ENCODE assay signal across 22 cellular contexts in the genomic region with DNA sequence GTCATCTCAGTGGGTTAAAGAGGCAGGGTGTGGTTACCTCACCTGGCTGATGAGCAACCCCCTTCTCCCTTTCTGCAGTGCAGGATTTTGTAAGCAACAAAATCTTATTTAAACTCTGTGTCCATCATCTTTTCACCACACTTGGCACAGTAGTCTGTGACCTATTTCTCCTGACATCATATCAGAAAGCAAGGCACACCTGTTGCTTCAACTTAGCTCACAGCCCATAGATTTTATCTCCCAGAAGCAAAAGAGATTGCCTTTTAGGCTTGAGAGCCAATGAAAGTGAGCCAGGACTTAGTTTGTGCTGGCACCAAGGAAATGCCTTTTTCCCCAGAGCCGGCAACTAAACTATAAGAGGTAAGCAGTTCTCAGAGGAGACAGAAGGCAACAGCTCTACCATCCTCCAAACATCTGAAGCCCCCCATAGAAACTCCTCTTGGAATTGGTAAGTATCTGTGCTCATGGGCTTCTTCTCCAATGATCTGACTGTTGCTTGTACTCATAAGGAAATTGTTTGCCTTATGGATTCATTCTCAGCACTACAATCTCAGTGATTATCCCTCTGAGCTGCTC. TPM values are rescaled to one million over a fixed set of nuclear protein-coding genes. Genes with fewer than 3 reads are reported as not detected.
A peak's percentile ranks its signal among the peaks of the same experiment; 100 is the strongest.
DNase-seq lines count a peak whose midpoint lies in the region; ATAC-seq and TF ChIP-seq lines count a peak whose summit lies in the region.
"Had no signal": no experiment of that assay in that cellular context is flagged by ENCODE, and none has a peak within 500 bp of the region (broad histone marks: within the 10 kb centered on the region; RNA-seq: fewer than 3 reads in every experiment).

A gene with protein sequence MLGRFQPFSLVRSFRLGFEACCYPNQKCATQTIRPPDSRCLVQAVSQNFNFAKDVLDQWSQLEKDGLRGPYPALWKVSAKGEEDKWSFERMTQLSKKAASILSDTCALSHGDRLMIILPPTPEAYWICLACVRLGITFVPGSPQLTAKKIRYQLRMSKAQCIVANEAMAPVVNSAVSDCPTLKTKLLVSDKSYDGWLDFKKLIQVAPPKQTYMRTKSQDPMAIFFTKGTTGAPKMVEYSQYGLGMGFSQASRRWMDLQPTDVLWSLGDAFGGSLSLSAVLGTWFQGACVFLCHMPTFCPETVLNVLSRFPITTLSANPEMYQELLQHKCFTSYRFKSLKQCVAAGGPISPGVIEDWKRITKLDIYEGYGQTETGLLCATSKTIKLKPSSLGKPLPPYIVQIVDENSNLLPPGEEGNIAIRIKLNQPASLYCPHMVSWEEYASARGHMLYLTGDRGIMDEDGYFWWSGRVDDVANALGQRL (plus strand): TSS at position 383 of the 576 bp plus-strand sequence. CDS start 248 bp downstream, outside the sequence.

- H2AFZ ChIP-seq in neural progenitor cell (replicated peaks), result no peak within 1 kb of the TSS
- H2AFZ ChIP-seq in parathyroid adenoma, result no peak within 1 kb of the TSS

- H3K9me3 ChIP-seq in HEK293 (ENCODE audit: control insufficient read depth, insufficient read depth, low read depth, low read length), result no peaks in the 10 kb centered on the region
- H3K9me3 ChIP-seq in neural progenitor cell (ENCODE audit: low read depth), result no peaks in the 10 kb centered on the region
- H3K9me3 ChIP-seq in parathyroid adenoma (ENCODE audit: control insufficient read depth, low read length), result no peaks in the 10 kb centered on the region
- no peaks in the 10 kb centered on the region for H3K9me3 ChIP-seq in upper lobe of right lung

- H3K27me3 ChIP-seq in neural progenitor cell (no peaks in the 10 kb centered on the region), parathyroid adenoma (ENCODE audit: control insufficient read depth, insufficient read depth, low read length) (no peaks in the 10 kb centered on the region), upper lobe of right lung (no peaks in the 10 kb centered on the region)

- no peak for DNase-seq in neural progenitor cell (ENCODE audit: low spot score)
- no peak for DNase-seq in NCI-H510A treated with DMSO at 0.1 percent for 48 hours (lab: John Stamatoyannopoulos, UW)
- DNase-seq in upper lobe of right lung, result no peak
- DNase-seq in posterior vena cava (ENCODE audit: low spot score), result no peak
- DNase-seq in left cardiac atrium, result no peak
- DNase-seq: C1 segment of cervical spinal cord; CD4-positive, alpha-beta memory T cell; COR-L47; DMS153; EL; GDM1; GOT3; H7; HFFc6 had no signal

- no peak within 1 kb of the TSS for H3K9ac ChIP-seq in neural progenitor cell
- H3K9ac ChIP-seq in parathyroid adenoma, result no peak within 1 kb of the TSS

- POLR2A ChIA-PET in HEK293 (lab: Yijun Ruan, JAX), result no interaction called here

- H3K9me3 Mint-ChIP-seq in neural progenitor cell, result peaks cover 3% of the 10 kb centered on the region
- H3K9me3 Mint-ChIP-seq: HFFc6 had no signal

- peaks cover 23% of the 10 kb centered on the region for H3F3A ChIP-seq in neural progenitor cell (ENCODE audit: low read depth)

- H3K4me1 ChIP-seq in HEK293 (ENCODE audit: control insufficient read depth, insufficient read depth, low read length), result no peaks in the 10 kb centered on the region
- peaks cover 28% of the 10 kb centered on the region for H3K4me1 ChIP-seq in neural progenitor cell
- H3K4me1 ChIP-seq in parathyroid adenoma, result no peaks in the 10 kb centered on the region
- H3K4me1 ChIP-seq in urinary bladder (ENCODE audit: insufficient read depth), result no peaks in the 10 kb centered on the region
- no peaks in the 10 kb centered on the region for H3K4me1 ChIP-seq in upper lobe of right lung

- H3K27ac ChIP-seq in HEK293 (ENCODE audit: extremely low read depth, low read depth, low read length) (no peak within 1 kb of the TSS), neural progenitor cell (no peak within 1 kb of the TSS), parathyroid adenoma (no peak within 1 kb of the TSS), urinary bladder (ENCODE audit: low read depth) (peak within 1 kb of the TSS; percentile 15), upper lobe of right lung (no peak within 1 kb of the TSS)

- peak within 1 kb of the TSS; percentile 27 for H3K4me2 ChIP-seq in neural progenitor cell
- peak within 1 kb of the TSS; percentile 55 for H3K4me2 ChIP-seq in parathyroid adenoma (ENCODE audit: low read length)

- peaks cover 3% of the 10 kb centered on the region for H3K4me1 Mint-ChIP-seq in neural progenitor cell
- H3K4me1 Mint-ChIP-seq: CD4-positive, alpha-beta memory T cell had no signal

- H4K20me1 ChIP-seq in neural progenitor cell (ENCODE audit: low read depth), result no peaks in the 10 kb centered on the region

- H3K79me2 ChIP-seq in neural progenitor cell (ENCODE audit: low read depth), result no peaks in the 10 kb centered on the region
- H3K79me2 ChIP-seq in parathyroid adenoma, result no peaks in the 10 kb centered on the region

- no peaks in the 10 kb centered on the region for H3K36me3 Mint-ChIP-seq in neural progenitor cell
- H3K36me3 Mint-ChIP-seq: CD4-positive, alpha-beta memory T cell had no signal

- CTCF ChIA-PET in HEK293 (lab: Yijun Ruan, JAX), result interaction anchor here (1.6 kb wide), 1 partner anchor 10 kb away, joined by 5 read pairs; no protein-coding TSS in a partner anchor

- H3K4me3 ChIP-seq in HEK293 (ENCODE audit: low read depth, low read length), result no peak within 1 kb of the TSS
- H3K4me3 ChIP-seq in neural progenitor cell, result no peak within 1 kb of the TSS
- peak within 1 kb of the TSS; percentile 30 for H3K4me3 ChIP-seq in parathyroid adenoma (ENCODE audit: low read depth, low read length)
- H3K4me3 ChIP-seq in urinary bladder (ENCODE audit: low read depth, low read length), result no peak within 1 kb of the TSS
- no peak within 1 kb of the TSS for H3K4me3 ChIP-seq in upper lobe of right lung
- H3K4me3 ChIP-seq: GM12878 had no signal

- intact Hi-C loops in upper lobe of right lung (cut with DNase I) (no loop called here), posterior vena cava (cut with DNase I) (no loop called here), left cardiac atrium (cut with DNase I) (no loop called here)

- no peak within 1 kb of the TSS for H3K27ac Mint-ChIP-seq in neural progenitor cell
- H3K27ac Mint-ChIP-seq: CD4-positive, alpha-beta memory T cell; HFFc6 had no signal

- no peak within 1 kb of the TSS for H3K4me3 Mint-ChIP-seq in neural progenitor cell
- H3K4me3 Mint-ChIP-seq: CD4-positive, alpha-beta memory T cell; HFFc6 had no signal

- TF ChIP-seq CTCF in HEK293 (tag by site-specific recombination; IDR thresholded peaks at IDR 0.05) (no peak), neural progenitor cell (IDR thresholded peaks at IDR 0.05) (no peak), parathyroid adenoma (IDR thresholded peaks at IDR 0.05) (no peak), upper lobe of right lung (IDR thresholded peaks at IDR 0.05) (no peak)

- 72% methylated on average over 1 of the region's 1 CpG for WGBS in urinary bladder

- peaks cover 6% of the 10 kb centered on the region for H3K27me3 Mint-ChIP-seq in neural progenitor cell (ENCODE audit: insufficient read depth, low read depth)

- ATAC-seq in upper lobe of right lung (no peak), left cardiac atrium (no peak)
- ATAC-seq: GM12878, HCT116 had no signal

- no peaks in the 10 kb centered on the region for H3K36me3 ChIP-seq in HEK293 (ENCODE audit: control insufficient read depth in 2 of 2, insufficient read depth in 1 of 2, low read length in 2 of 2)
- no peaks in the 10 kb centered on the region for H3K36me3 ChIP-seq in neural progenitor cell
- H3K36me3 ChIP-seq in parathyroid adenoma (ENCODE audit: control insufficient read depth, insufficient read depth, low read length), result no peaks in the 10 kb centered on the region
- no peaks in the 10 kb centered on the region for H3K36me3 ChIP-seq in urinary bladder (ENCODE audit: insufficient read depth)
- no peaks in the 10 kb centered on the region for H3K36me3 ChIP-seq in upper lobe of right lung

TF ChIP-seq in HEK293, 187 proteins besides CTCF, POLR2A, EP300 and RAD21 (continues in another document):
- no peak for TF ChIP-seq ZNF335 (tag by site-specific recombination; conservative IDR thresholded peaks at IDR 0.05)
- no peak for TF ChIP-seq TSHZ1 (tag by site-specific recombination; IDR thresholded peaks at IDR 0.05; ENCODE audit: borderline replicate concordance)
- no peak for TF ChIP-seq ZNF473 (tag by site-specific recombination; IDR thresholded peaks at IDR 0.05)
- TF ChIP-seq ZNF10 (tag by site-specific recombination; IDR thresholded peaks at IDR 0.05), result no peak

RNA-seq across cellular contexts. Expression of the gene that starts here (rescaled TPM):
- total RNA-seq in neural progenitor cell (ENCODE audit: low replicate concordance) (not detected in 2 replicates), urinary bladder (0.48 TPM), upper lobe of right lung (not detected), posterior vena cava (not detected), left cardiac atrium (not detected)
- 0.42 TPM for polyA plus RNA-seq in urinary bladder
- total RNA-seq: A172; A673; CD4-positive, alpha-beta memory T cell; GM12878; H7; HFFc6 had no signal
- polyA plus RNA-seq: BJ; CD4-positive, alpha-beta memory T cell had no signal
